In the genomic region with DNA sequence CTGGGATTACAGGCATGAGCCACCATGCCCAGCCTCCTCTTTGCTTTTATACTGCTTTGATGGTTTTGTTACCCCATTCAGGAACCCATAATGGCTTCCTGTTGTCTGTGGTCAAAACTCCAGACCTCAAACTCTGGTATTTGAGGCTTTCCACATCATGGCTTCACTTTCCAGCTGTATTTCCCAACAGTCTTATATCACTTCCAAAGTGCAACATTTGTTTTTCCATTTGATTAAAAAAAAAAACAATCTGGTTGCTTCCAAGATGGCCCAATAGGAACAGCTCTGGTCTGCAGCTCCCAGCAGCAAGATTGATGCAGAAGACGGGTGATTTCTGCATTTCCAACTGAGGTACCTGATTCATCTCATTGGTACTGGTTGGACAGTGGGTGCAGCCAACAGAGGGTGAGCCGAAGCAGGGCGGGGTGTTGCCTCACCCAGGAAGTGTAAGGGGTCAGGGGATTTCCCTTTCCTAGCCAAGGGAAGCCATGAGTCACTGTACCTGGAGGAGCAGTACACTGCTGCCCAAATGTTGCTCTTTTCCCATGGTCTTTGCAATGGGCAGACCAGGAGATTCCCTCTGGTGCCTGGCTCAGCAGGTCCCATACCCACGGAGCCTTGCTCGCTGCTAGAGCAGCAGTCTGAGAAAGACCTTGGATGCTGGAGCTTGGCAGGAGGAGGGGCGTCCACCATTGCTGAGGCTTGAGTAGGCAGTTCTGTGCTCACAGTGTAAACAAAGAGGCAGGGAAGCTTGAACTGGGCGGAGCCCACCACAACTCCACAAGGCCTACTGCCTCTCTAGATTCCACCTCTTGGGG, we compare ENCODE assay signal across 10 cellular contexts.
DNase-seq lines count a peak whose midpoint lies in the region; ATAC-seq and TF ChIP-seq lines count a peak whose summit lies in the region.
"Had no signal": no experiment of that assay in that cellular context is flagged by ENCODE, and none has a peak within 500 bp of the region (broad histone marks: within the 10 kb centered on the region; RNA-seq: fewer than 3 reads in every experiment).

No MANE protein-coding gene starts in this region.

- no peak for ATAC-seq in activated CD4-positive, CD25-positive, alpha-beta regulatory T cell treated with anti-CD3 and anti-CD28 coated beads, Interleukin-2, amount 50 U/mL, for 24 hours
- ATAC-seq in RWPE2 (ENCODE audit: low read depth) (peak; percentile 93), HG03432 (IDR thresholded peaks at IDR 0.05; ENCODE audit: unreplicated experiment) (no peak), left lobe of liver (no peak), HG03460 (IDR thresholded peaks at IDR 0.05; ENCODE audit: unreplicated experiment) (no peak)

- H3K4me1 ChIP-seq in RWPE2 (ENCODE audit: insufficient read depth, poor library complexity, severe bottlenecking) = peaks cover 7% of the 10 kb centered on the region

- H3K27ac ChIP-seq in RWPE2 (ENCODE audit: poor library complexity, severe bottlenecking) = no peak overlapping the region
- H3K27ac ChIP-seq: tibial nerve had no signal

- no peaks in the 10 kb centered on the region for H3K9me3 ChIP-seq in RWPE2 (ENCODE audit: severe bottlenecking)
- H3K9me3 ChIP-seq: SK-N-SH had no signal

- H3K4me3 ChIP-seq in RWPE2 (ENCODE audit: severe bottlenecking) (no peak overlapping the region), cardiac fibroblast (replicated peaks in 1 of 2; ENCODE audit: low read depth in 2 of 2, low read length in 2 of 2) (no peak overlapping the region)
- H3K4me3 ChIP-seq: tibial nerve had no signal

- peak; percentile 37 for DNase-seq in activated CD4-positive, CD25-positive, alpha-beta regulatory T cell treated with anti-CD3 and anti-CD28 coated beads, Interleukin-2, amount 50 U/mL, for 72 hours
- DNase-seq in RWPE2 (ENCODE audit: low spot score) (no peak), cardiac fibroblast (ENCODE audit: low read depth in 2 of 2) (peak; percentile 58 to 79), left lobe of liver (ENCODE audit: low spot score) (no peak)
- DNase-seq in stimulated activated CD4-positive, alpha-beta T cell treated with anti-CD3 and anti-CD28 coated beads, Interleukin-4, amount 100 ng/mL, for 24 hours = peak; percentile 8
- DNase-seq: SK-N-SH had no signal

- no peaks in the 10 kb centered on the region for H3K36me3 ChIP-seq in RWPE2 (ENCODE audit: low read depth)
- H3K36me3 ChIP-seq: tibial nerve had no signal

- H3K27me3 ChIP-seq in RWPE2 (ENCODE audit: insufficient read depth, poor library complexity, severe bottlenecking) = no peaks in the 10 kb centered on the region
- H3K27me3 ChIP-seq: tibial nerve had no signal

- no peak for TF ChIP-seq CTCF in RWPE2 (IDR thresholded peaks at IDR 0.05; ENCODE audit: poor library complexity, severe bottlenecking)
- no peak for TF ChIP-seq CTCF in cardiac fibroblast (IDR thresholded peaks at IDR 0.05; ENCODE audit: low read depth, low read length)

Comparison
In these comparisons a context has a peak if more than half of its experiments do, and no peak if none do; other contexts are left out.
1. DNase-seq: peak in activated CD4-positive, CD25-positive, alpha-beta regulatory T cell treated with anti-CD3 and anti-CD28 coated beads, Interleukin-2, amount 50 U/mL, for 72 hours (single experiment), cardiac fibroblast (2 of 2) and stimulated activated CD4-positive, alpha-beta T cell treated with anti-CD3 and anti-CD28 coated beads, Interleukin-4, amount 100 ng/mL, for 24 hours (single experiment); none in RWPE2 (single experiment) and left lobe of liver (single experiment).